ENCODE assay signal across 8 cellular contexts in the genomic region with DNA sequence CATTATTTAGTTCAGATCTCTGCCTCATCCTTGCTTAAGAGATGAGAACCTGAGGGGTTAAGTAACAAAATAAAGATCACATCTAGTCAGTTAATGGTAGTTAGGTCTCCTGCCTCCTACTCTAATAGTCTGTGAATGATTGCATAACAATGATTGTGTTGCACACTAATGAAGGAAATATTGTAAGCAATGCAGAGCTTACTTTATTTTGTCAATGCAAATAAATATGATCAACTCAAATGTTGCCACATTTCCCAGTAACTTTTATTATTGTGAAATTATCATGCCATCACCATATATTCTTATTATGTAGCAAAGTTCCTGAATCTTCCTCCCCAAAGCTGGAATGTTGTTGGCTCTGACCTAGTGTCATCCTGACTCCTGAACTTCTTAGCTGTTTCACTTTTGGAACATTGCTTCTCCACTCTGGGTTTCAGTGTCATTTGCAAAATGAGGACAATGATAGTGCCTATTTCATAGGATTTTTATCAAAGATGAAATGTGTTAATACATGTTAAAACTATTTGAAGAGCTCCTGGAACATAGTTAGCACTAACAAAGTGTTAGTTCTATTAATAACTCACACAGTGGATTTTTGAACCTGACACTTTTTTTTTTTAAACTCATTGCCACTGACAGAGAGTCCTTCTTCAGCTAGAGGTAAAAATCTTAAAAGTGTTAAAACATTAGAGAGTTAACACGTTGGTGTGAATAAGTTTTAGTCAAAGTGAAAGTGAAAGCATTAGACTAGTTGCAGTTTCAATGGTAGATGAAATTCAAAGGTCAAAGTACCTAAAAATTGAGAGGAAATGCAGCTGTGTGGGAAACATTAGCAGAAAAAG. TPM values are rescaled to one million over a fixed set of nuclear protein-coding genes. Genes with fewer than 3 reads are reported as not detected.
DNase-seq lines count a peak whose midpoint lies in the region; ATAC-seq, FAIRE-seq and TF ChIP-seq lines count a peak whose summit lies in the region.

No MANE protein-coding gene starts in this region.

- H3K4me3 ChIP-seq in epithelial cell of proximal tubule (ENCODE audit: low read depth, low read length): peak overlapping the region; percentile 17
- H3K4me3 ChIP-seq in GM23248: no peak overlapping the region

- H3K9ac ChIP-seq in GM23248: no peak overlapping the region

- no peaks in the 10 kb centered on the region for H4K20me1 ChIP-seq in GM23248 (ENCODE audit: insufficient read depth)

- DNase-seq in GM18507 (ENCODE audit: extremely low spot score, insufficient read length, low read depth): peak; percentile 17
- no peak for DNase-seq in epithelial cell of proximal tubule (ENCODE audit: low read depth)
- DNase-seq in GM23248: no peak
- no peak for DNase-seq in DMS79 treated with DMSO at 0.1 percent for 48 hours (lab: John Stamatoyannopoulos, UW)
- DNase-seq in NCI-H226: no peak
- DNase-seq in activated CD4-positive, alpha-beta T cell treated with anti-CD3 and anti-CD28 coated beads, Interleukin-2, amount 50 U/mL, for 48 hours: no peak

- no peak for TF ChIP-seq CTCF in epithelial cell of proximal tubule (conservative IDR thresholded peaks at IDR 0.05; ENCODE audit: low read depth, low read length)

- H2AFZ ChIP-seq in GM23248: no peak overlapping the region

- peak; percentile 92 for FAIRE-seq in GM18507 (lab: Jason Lieb, UNC)

- no peaks in the 10 kb centered on the region for H3K4me1 ChIP-seq in GM23248 (ENCODE audit: insufficient read depth)

- in situ Hi-C loops in GM23248 (cut with MboI): no loop called here

- no peak overlapping the region for H3K4me2 ChIP-seq in GM23248 (ENCODE audit: unreplicated experiment)

- no peaks in the 10 kb centered on the region for H3K27me3 ChIP-seq in GM23248 (replicated peaks; ENCODE audit: insufficient read depth)

- H3K27ac ChIP-seq in GM23248: no peak overlapping the region

- ATAC-seq in GM21423 (IDR thresholded peaks at IDR 0.05; ENCODE audit: unreplicated experiment) (peak; percentile 92), HG03460 (IDR thresholded peaks at IDR 0.05; ENCODE audit: unreplicated experiment) (peak; percentile 94)

- 0 to 6% methylated on average over 1 of the region's 1 CpG for WGBS in GM23248 (ENCODE audit: low coverage in 1 of 2, low lambda C conversion rate in 2 of 2, missing lambda C conversion rate in 2 of 2), 2 experiments

- no peaks in the 10 kb centered on the region for H3K9me2 ChIP-seq in GM23248 (ENCODE audit: insufficient read depth)

- no peaks in the 10 kb centered on the region for H3K9me3 ChIP-seq in GM23248 (ENCODE audit: low read depth)

- H3K79me2 ChIP-seq in GM23248 (ENCODE audit: insufficient read depth): no peaks in the 10 kb centered on the region

- no peaks in the 10 kb centered on the region for H3F3A ChIP-seq in GM23248 (ENCODE audit: insufficient read depth)

- H3K36me3 ChIP-seq in GM23248 (ENCODE audit: low read depth): no peaks in the 10 kb centered on the region

RNA-seq across cellular contexts. Expression of a gene that starts 17.2 kb away (rescaled TPM):
- total RNA-seq in epithelial cell of proximal tubule: not detected in 2 replicates
- total RNA-seq in GM23248 (2014; rRNA removed; shearing (Covaris generic)): not detected in 2 replicates
- not detected in 2 replicates for polyA plus RNA-seq in GM23248 (2016; fragmentation: Nextera tagmentation; extraction: Ambion mirVana)

RNA-seq across cellular contexts. Expression of a gene that starts 20.8 kb away (rescaled TPM):
- 0.14 and 0.29 TPM in 2 replicates for total RNA-seq in epithelial cell of proximal tubule
- total RNA-seq in GM23248 (2014; rRNA removed; shearing (Covaris generic)): not detected in 2 replicates
- polyA plus RNA-seq in GM23248 (2016; fragmentation: Nextera tagmentation; extraction: Ambion mirVana): not detected in 2 replicates
